In the genomic region with DNA sequence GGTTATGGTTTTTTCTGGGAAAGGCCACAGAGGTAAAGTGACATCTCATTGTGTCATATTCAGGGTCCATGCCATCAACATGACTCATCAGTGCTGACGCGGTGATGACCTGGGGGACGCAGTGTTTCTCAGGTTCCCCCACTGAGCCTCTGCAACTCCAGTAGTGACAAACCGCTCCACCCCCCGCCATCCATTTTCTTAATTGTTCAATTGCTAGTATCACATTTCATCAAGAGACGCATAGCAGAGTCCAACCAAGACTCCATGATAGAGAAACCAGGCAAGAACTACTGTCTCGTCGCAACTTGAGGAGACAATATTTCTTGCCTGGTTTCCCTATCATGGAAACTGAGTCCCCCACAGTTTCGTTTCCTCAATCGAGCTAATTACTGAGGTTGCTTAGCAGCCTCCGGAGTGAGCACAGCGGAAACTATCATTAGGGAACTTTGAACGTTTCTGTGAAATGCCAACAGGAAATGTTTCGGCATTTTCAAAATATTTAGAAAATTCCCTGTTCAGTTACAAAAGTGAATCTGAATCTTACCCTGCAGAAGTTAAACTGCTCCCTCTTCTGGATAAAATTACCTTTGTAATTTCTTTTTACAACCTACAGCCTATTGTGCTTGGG, we compare ENCODE assay signal across 8 cellular contexts. TPM values are rescaled to one million over a fixed set of nuclear protein-coding genes. Genes with fewer than 3 reads are reported as not detected.
A peak's percentile ranks its signal among the peaks of the same experiment; 100 is the strongest.
DNase-seq lines count a peak whose midpoint lies in the region; ATAC-seq and TF ChIP-seq lines count a peak whose summit lies in the region.

No MANE protein-coding gene starts in this region.

- DNase-seq in GM13977 (ENCODE audit: low spot score) = peak; percentile 59
- peak; percentile 86 for DNase-seq in LoVo (ENCODE audit: low spot score)
- peak; percentile 65 for DNase-seq in activated CD4-positive, CD25-positive, alpha-beta regulatory T cell treated with anti-CD3 and anti-CD28 coated beads, Interleukin-2, amount 50 U/mL, for 16 hours (ENCODE audit: low read depth, low spot score)
- peak; percentile 93 for DNase-seq in lung microvascular endothelial cell (ENCODE audit: low read depth in 2 of 2)
- DNase-seq in stimulated activated CD8-positive, alpha-beta memory T cell treated with anti-CD3 and anti-CD28 coated beads, Interleukin-2, amount 100 ng/mL, for 1 hour (ENCODE audit: low read depth in 2 of 2) = peak; percentile 54 to 60
- no peak for DNase-seq in GM19240 (ENCODE audit: insufficient read length, low spot score)

- in situ Hi-C loops in GM13977 (cut with MboI; ENCODE audit: low pct_unique_long_range_greater_than_20kb, low sequenced_read_pairs, unreplicated experiment) = no loop called here

- H3K27ac ChIP-seq in cingulate gyrus (ENCODE audit: low read depth, low read length) = peak overlapping the region; percentile 67

- TF ChIP-seq CTCF in GM13977 (IDR thresholded peaks at IDR 0.05; ENCODE audit: extremely low read depth, insufficient read depth, missing control alignments) = no peak

- no peak for ATAC-seq in HG02571 (IDR thresholded peaks at IDR 0.05; ENCODE audit: unreplicated experiment)

RNA-seq across cellular contexts. Expression of gene SERPINB1, which starts 12.2 kb away (rescaled TPM):
- 3.8 and 21.8 TPM in 2 replicates for total RNA-seq in lung microvascular endothelial cell

RNA-seq across cellular contexts. Expression of gene SERPINB9, which starts 49.2 kb away (rescaled TPM):
- total RNA-seq in lung microvascular endothelial cell = 38.5 and 70.2 TPM in 2 replicates
